In genomic region chr1:114716304-114717158, GRCh38 we compare ENCODE assay signal across 8 cellular contexts. TPM values are rescaled to one million over a fixed set of nuclear protein-coding genes. Genes with fewer than 3 reads are reported as not detected.
DNase-seq lines count a peak whose midpoint lies in the region; ATAC-seq and TF ChIP-seq lines count a peak whose summit lies in the region.

Gene NRAS (minus strand): TSS chr1:114716771. CDS start chr1:114716160, 611 bp downstream.

- TF ChIP-seq EP300 in suprapubic skin (IDR thresholded peaks at IDR 0.05) = no peak

- H3K9me3 ChIP-seq in suprapubic skin = no peaks in the 10 kb centered on the region

- POLR2A ChIA-PET in GM10248 (lab: Yijun Ruan, JAX) = interaction anchor here (0.9 kb wide), 1 partner anchor 10 kb away, joined by 5 read pairs; no protein-coding TSS in a partner anchor

- H3K27me3 Mint-ChIP-seq in activated naive CD4-positive, alpha-beta T cell treated with anti-CD3 and anti-CD28 coated beads, Interleukin-2, amount 50 U/mL, for 24 hours = no peaks in the 10 kb centered on the region

- TF ChIP-seq POLR2A in suprapubic skin (IDR thresholded peaks at IDR 0.05) = peak in 1 of 2 donors; percentile 63

- H3K27me3 ChIP-seq in suprapubic skin = no peaks in the 10 kb centered on the region

- H3K9me3 Mint-ChIP-seq in activated naive CD4-positive, alpha-beta T cell treated with anti-CD3 and anti-CD28 coated beads, Interleukin-2, amount 50 U/mL, for 24 hours = no peaks in the 10 kb centered on the region

- H3K4me1 ChIP-seq in suprapubic skin = peaks cover 26% of the 10 kb centered on the region

- peak within 1 kb of the TSS; percentile 72 for H3K4me3 ChIP-seq in suprapubic skin

- peak within 1 kb of the TSS; percentile 97 for H3K27ac Mint-ChIP-seq in activated naive CD4-positive, alpha-beta T cell treated with anti-CD3 and anti-CD28 coated beads, Interleukin-2, amount 50 U/mL, for 24 hours

- TF ChIP-seq CTCF in GM10248 (IDR thresholded peaks at IDR 0.05; ENCODE audit: control extremely low read depth, extremely low read depth, low read depth, missing control alignments) (no peak), suprapubic skin (IDR thresholded peaks at IDR 0.05) (no peak)

- CTCF ChIA-PET in GM10248 (lab: Yijun Ruan, JAX) = interaction anchor here (0.7 to 2.8 kb wide), 7 partner anchors 9 to 370 kb away, joined by 3 to 11 read pairs (median 5); partner anchors contain the start of genes AMPD1 and DENND2C

- under 1% methylated on average over 38 of the region's 38 CpGs for WGBS in suprapubic skin

- H3K4me3 Mint-ChIP-seq in activated naive CD4-positive, alpha-beta T cell treated with anti-CD3 and anti-CD28 coated beads, Interleukin-2, amount 50 U/mL, for 24 hours = peak within 1 kb of the TSS; percentile 99

- DNase-seq in GM10248 (ENCODE audit: extremely low spot score) = peak; percentile 94
- peak; percentile 70 for DNase-seq in NCI-H1048 (lab: John Stamatoyannopoulos, UW)
- DNase-seq in glomerular endothelial cell (ENCODE audit: extremely low read depth, low read depth, low spot score) = peak; percentile 36
- DNase-seq in occipital lobe (lab: John Stamatoyannopoulos, UW) = peak; percentile 86
- peak; percentile 97 for DNase-seq in suprapubic skin (ENCODE audit: low spot score in 2 of 2)

- H3K36me3 ChIP-seq in suprapubic skin = peaks cover 61% of the 10 kb centered on the region

- peak; percentile 94 for ATAC-seq in HG02588 (IDR thresholded peaks at IDR 0.05; ENCODE audit: unreplicated experiment)
- ATAC-seq in SK-N-SH treated with all-trans-retinoic acid at 6 μM for 48 hours = peak; percentile 94

- peak within 1 kb of the TSS; percentile 91 for H3K27ac ChIP-seq in suprapubic skin

- peaks cover 22% of the 10 kb centered on the region for H3K36me3 Mint-ChIP-seq in activated naive CD4-positive, alpha-beta T cell treated with anti-CD3 and anti-CD28 coated beads, Interleukin-2, amount 50 U/mL, for 24 hours

- H3K4me1 Mint-ChIP-seq in activated naive CD4-positive, alpha-beta T cell treated with anti-CD3 and anti-CD28 coated beads, Interleukin-2, amount 50 U/mL, for 24 hours = peaks cover 36% of the 10 kb centered on the region

TF ChIP-seq in SK-N-SH treated with all-trans-retinoic acid at 6 μM for 48 hours, 23 proteins besides CTCF, POLR2A, EP300 and RAD21 (continues in another document):
- TF ChIP-seq, protein P1, sequence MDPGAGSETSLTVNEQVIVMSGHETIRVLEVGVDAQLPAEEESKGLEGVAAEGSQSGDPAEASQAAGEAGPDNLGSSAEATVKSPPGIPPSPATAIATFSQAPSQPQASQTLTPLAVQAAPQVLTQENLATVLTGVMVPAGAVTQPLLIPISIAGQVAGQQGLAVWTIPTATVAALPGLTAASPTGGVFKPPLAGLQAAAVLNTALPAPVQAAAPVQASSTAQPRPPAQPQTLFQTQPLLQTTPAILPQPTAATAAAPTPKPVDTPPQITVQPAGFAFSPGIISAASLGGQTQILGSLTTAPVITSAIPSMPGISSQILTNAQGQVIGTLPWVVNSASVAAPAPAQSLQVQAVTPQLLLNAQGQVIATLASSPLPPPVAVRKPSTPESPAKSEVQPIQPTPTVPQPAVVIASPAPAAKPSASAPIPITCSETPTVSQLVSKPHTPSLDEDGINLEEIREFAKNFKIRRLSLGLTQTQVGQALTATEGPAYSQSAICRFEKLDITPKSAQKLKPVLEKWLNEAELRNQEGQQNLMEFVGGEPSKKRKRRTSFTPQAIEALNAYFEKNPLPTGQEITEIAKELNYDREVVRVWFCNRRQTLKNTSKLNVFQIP (CRISPR knock-in tag; IDR thresholded peaks at IDR 0.05; ENCODE audit: borderline replicate concordance, low read depth) = 0 out of 2 replicates have a peak, but pooled peaks have one; percentile 39
- TF ChIP-seq ZNF8 (CRISPR knock-in tag; IDR thresholded peaks at IDR 0.05) (no peak), GLIS3 (CRISPR knock-in tag; IDR thresholded peaks at IDR 0.05) (peak; percentile 80), ISL1 (CRISPR knock-in tag; IDR thresholded peaks at IDR 0.05) (no peak), OSR1 (CRISPR knock-in tag; IDR thresholded peaks at IDR 0.05) (no peak), RARB (CRISPR knock-in tag; IDR thresholded peaks at IDR 0.05) (peak; percentile 80; the same call in 1 of the 2 replicates), SNAI2 (CRISPR knock-in tag; IDR thresholded peaks at IDR 0.05) (no peak), ZC3H10 (CRISPR knock-in tag; IDR thresholded peaks at IDR 0.05) (peak; percentile 82), TSHZ2 (CRISPR knock-in tag; IDR thresholded peaks at IDR 0.05) (0 out of 2 replicates have a peak, but pooled peaks have one; percentile 14), ARNTL (CRISPR knock-in tag; IDR thresholded peaks at IDR 0.05; ENCODE audit: borderline replicate concordance, low read depth) (0 out of 2 replicates have a peak, but pooled peaks have one; percentile 13), ZNF565 (CRISPR knock-in tag; conservative IDR thresholded peaks at IDR 0.05; ENCODE audit: low read depth) (no peak), CSDC2 (CRISPR knock-in tag; IDR thresholded peaks at IDR 0.05) (no peak), BACH2 (CRISPR knock-in tag; IDR thresholded peaks at IDR 0.05; ENCODE audit: borderline replicate concordance) (no peak), ZFP3 (CRISPR knock-in tag; IDR thresholded peaks at IDR 0.05) (no peak), TOX (CRISPR knock-in tag; IDR thresholded peaks at IDR 0.05; ENCODE audit: borderline replicate concordance) (peak; percentile 44; the same call in 1 of the 2 replicates), ESRRG (CRISPR knock-in tag; IDR thresholded peaks at IDR 0.05) (peak; percentile 75; the same call in 1 of the 2 replicates), ZNF70 (CRISPR knock-in tag; IDR thresholded peaks at IDR 0.05) (no peak), ZFP30 (CRISPR knock-in tag; IDR thresholded peaks at IDR 0.05) (no peak)
- TF ChIP-seq, protein P2, sequence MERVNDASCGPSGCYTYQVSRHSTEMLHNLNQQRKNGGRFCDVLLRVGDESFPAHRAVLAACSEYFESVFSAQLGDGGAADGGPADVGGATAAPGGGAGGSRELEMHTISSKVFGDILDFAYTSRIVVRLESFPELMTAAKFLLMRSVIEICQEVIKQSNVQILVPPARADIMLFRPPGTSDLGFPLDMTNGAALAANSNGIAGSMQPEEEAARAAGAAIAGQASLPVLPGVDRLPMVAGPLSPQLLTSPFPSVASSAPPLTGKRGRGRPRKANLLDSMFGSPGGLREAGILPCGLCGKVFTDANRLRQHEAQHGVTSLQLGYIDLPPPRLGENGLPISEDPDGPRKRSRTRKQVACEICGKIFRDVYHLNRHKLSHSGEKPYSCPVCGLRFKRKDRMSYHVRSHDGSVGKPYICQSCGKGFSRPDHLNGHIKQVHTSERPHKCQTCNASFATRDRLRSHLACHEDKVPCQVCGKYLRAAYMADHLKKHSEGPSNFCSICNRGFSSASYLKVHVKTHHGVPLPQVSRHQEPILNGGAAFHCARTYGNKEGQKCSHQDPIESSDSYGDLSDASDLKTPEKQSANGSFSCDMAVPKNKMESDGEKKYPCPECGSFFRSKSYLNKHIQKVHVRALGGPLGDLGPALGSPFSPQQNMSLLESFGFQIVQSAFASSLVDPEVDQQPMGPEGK (CRISPR knock-in tag; IDR thresholded peaks at IDR 0.05; ENCODE audit: borderline replicate concordance) = peak; percentile 94
- TF ChIP-seq, protein P3, sequence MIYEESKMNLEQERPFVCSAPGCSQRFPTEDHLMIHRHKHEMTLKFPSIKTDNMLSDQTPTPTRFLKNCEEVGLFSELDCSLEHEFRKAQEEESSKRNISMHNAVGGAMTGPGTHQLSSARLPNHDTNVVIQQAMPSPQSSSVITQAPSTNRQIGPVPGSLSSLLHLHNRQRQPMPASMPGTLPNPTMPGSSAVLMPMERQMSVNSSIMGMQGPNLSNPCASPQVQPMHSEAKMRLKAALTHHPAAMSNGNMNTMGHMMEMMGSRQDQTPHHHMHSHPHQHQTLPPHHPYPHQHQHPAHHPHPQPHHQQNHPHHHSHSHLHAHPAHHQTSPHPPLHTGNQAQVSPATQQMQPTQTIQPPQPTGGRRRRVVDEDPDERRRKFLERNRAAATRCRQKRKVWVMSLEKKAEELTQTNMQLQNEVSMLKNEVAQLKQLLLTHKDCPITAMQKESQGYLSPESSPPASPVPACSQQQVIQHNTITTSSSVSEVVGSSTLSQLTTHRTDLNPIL (CRISPR knock-in tag; IDR thresholded peaks at IDR 0.05; ENCODE audit: low read depth) = no peak

RNA-seq across cellular contexts. Expression of gene NRAS, which starts in this region (rescaled TPM):
- total RNA-seq in glomerular endothelial cell = 69.8 and 73.7 TPM in 2 replicates
- 68.0 TPM for total RNA-seq in occipital lobe
- 10 to 100 TPM; 21.8 to 41.1 (median 33.3) TPM for total RNA-seq in suprapubic skin

Comparison
In these comparisons a context has a peak if more than half of its experiments do, and no peak if none do; other contexts are left out.
1. Peak in every context shown above with its lines: DNase-seq, ATAC-seq, H3K4me3 ChIP-seq and H3K27ac ChIP-seq.
2. DNase-seq: peak in every context shown above with its lines; median percentile 97 in suprapubic skin; 94 in GM10248; 86 in occipital lobe; 70 in NCI-H1048; 36 in glomerular endothelial cell.